Comparison of ENCODE assay signal across 17 cellular contexts in the genomic region with DNA sequence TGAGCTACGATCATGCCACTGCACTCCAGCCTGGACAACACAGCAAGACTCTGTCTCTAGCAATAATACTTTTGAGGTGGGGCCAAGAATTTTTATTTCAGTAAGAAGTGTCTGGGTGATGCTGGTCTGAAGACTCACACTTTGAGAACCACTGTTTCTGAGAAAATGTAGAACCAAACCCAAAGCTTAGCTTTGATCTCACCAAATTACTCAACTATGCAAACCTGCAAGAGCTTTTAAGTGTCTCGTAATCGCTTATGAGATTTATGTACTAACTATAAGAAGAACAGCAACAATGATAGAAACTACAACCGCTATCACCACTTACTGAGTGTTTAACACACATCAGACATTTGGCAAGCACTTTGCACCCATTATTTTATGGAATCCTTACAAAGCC. TPM values are rescaled to one million over a fixed set of nuclear protein-coding genes. Genes with fewer than 3 reads are reported as not detected.
DNase-seq lines count a peak whose midpoint lies in the region; ATAC-seq and TF ChIP-seq lines count a peak whose summit lies in the region.
"Had no signal": no experiment of that assay in that cellular context is flagged by ENCODE, and none has a peak within 500 bp of the region (broad histone marks: within the 10 kb centered on the region; RNA-seq: fewer than 3 reads in every experiment).

No MANE protein-coding gene starts in this region.

- H3K79me2 ChIP-seq in OCI-LY1 (ENCODE audit: insufficient read depth, low read length) = peaks cover 89% of the 10 kb centered on the region

- H3K27ac ChIP-seq in OCI-LY1 (ENCODE audit: low read depth, low read length, poor library complexity, severe bottlenecking) (peak overlapping the region; percentile 87), left ventricle myocardium inferior (replicated peaks) (no peak overlapping the region)
- H3K27ac ChIP-seq: transverse colon had no signal

- TF ChIP-seq CTCF in OCI-LY1 (IDR thresholded peaks at IDR 0.05; ENCODE audit: low read length) (no peak), left ventricle myocardium inferior (IDR thresholded peaks at IDR 0.05; ENCODE audit: borderline replicate concordance) (no peak)

- H3K36me3 Mint-ChIP-seq in activated T-cell treated with anti-CD3 and anti-CD28 coated beads, Interleukin-2, amount 50 U/mL, for 72 hours (ENCODE audit: insufficient read depth in 2 of 2) = peaks cover 8 to 20% of the 10 kb centered on the region in 2 donors
- H3K36me3 Mint-ChIP-seq in activated naive CD8-positive, alpha-beta T cell treated with anti-CD3 and anti-CD28 coated beads, Interleukin-2, amount 50 U/mL, for 24 hours (ENCODE audit: low read depth) = peaks cover 47% of the 10 kb centered on the region

- H4K20me1 ChIP-seq in OCI-LY1 (ENCODE audit: insufficient read depth, low read length) = no peaks in the 10 kb centered on the region

- no peaks in the 10 kb centered on the region for H3K27me3 Mint-ChIP-seq in activated T-cell treated with anti-CD3 and anti-CD28 coated beads, Interleukin-2, amount 50 U/mL, for 72 hours (ENCODE audit: low read depth)
- H3K27me3 Mint-ChIP-seq in activated naive CD8-positive, alpha-beta T cell treated with anti-CD3 and anti-CD28 coated beads, Interleukin-2, amount 50 U/mL, for 24 hours = no peaks in the 10 kb centered on the region
- H3K27me3 Mint-ChIP-seq in stimulated activated naive CD8-positive, alpha-beta T cell treated with anti-CD3 and anti-CD28 coated beads, Interleukin-15, amount 100 ng/mL, for 72 hours = no peaks in the 10 kb centered on the region

- H2AFZ ChIP-seq in OCI-LY1 (ENCODE audit: low read length) = no peak overlapping the region

- intact Hi-C loops in left ventricle myocardium inferior (cut with micrococcal nuclease) = no loop called here

- ATAC-seq in activated T-cell treated with anti-CD3 and anti-CD28 coated beads, Interleukin-2, amount 50 U/mL, for 72 hours (replicated peaks in 1 of 2) = peak; percentile 87 to 90
- ATAC-seq in activated naive CD8-positive, alpha-beta T cell treated with anti-CD3 and anti-CD28 coated beads, Interleukin-2, amount 50 U/mL, for 24 hours = peak; percentile 30
- peak; percentile 83 for ATAC-seq in stimulated activated naive CD8-positive, alpha-beta T cell treated with anti-CD3 and anti-CD28 coated beads, Interleukin-15, amount 100 ng/mL, for 72 hours
- ATAC-seq: sciatic nerve had no signal

- no peaks in the 10 kb centered on the region for H3K9me2 ChIP-seq in OCI-LY1 (ENCODE audit: low read depth, low read length)

- peaks cover 87% of the 10 kb centered on the region for H3K4me1 ChIP-seq in OCI-LY1 (ENCODE audit: insufficient read depth, low read length, severe bottlenecking)
- H3K4me1 ChIP-seq in left ventricle myocardium inferior = no peaks in the 10 kb centered on the region
- H3K4me1 ChIP-seq: transverse colon had no signal

- H3F3A ChIP-seq in OCI-LY1 (ENCODE audit: insufficient read depth, low read length) = 0 out of 2 replicates have a peak, but pooled peaks cover 8% of the 10 kb centered on the region

- H3K4me3 ChIP-seq in OCI-LY1 (ENCODE audit: low read depth, low read length, poor library complexity, severe bottlenecking) (no peak overlapping the region), left ventricle myocardium inferior (no peak overlapping the region)
- H3K4me3 ChIP-seq: transverse colon had no signal

- no peaks in the 10 kb centered on the region for H3K9me3 ChIP-seq in OCI-LY1 (ENCODE audit: low read length)
- H3K9me3 ChIP-seq in left ventricle myocardium inferior (replicated peaks) = no peaks in the 10 kb centered on the region
- H3K9me3 ChIP-seq: transverse colon had no signal

- DNase-seq in activated T-cell treated with anti-CD3 and anti-CD28 coated beads, Interleukin-2, amount 50 U/mL, for 72 hours = no peak
- DNase-seq in activated T-cell treated with anti-CD3 and anti-CD28 coated beads, Interleukin-2, amount 50 U/mL, for 1 hour = no peak
- no peak for DNase-seq in activated naive CD8-positive, alpha-beta T cell treated with anti-CD3 and anti-CD28 coated beads, Interleukin-2, amount 50 U/mL, for 24 hours
- DNase-seq in stimulated activated naive CD8-positive, alpha-beta T cell treated with anti-CD3 and anti-CD28 coated beads, Interleukin-15, amount 100 ng/mL, for 72 hours = no peak
- no peak for DNase-seq in left ventricle myocardium inferior
- no peak for DNase-seq in DMS79 treated with DMSO at 0.1 percent for 48 hours (lab: John Stamatoyannopoulos, UW)
- DNase-seq in DMS53 treated with DMSO at 0.1 percent for 48 hours (lab: John Stamatoyannopoulos, UW; ENCODE audit: unreplicated experiment) = no peak
- DNase-seq: GOT3; MV-4-11; NK-92 treated with Interleukin-12 subunit alpha and Interleukin-12 subunit beta, amount 100 ng/mL, for 24 hours; occipital lobe; SIG-M5; stimulated activated CD8-positive, alpha-beta memory T cell treated with anti-CD3 and anti-CD28 coated beads, Interleukin-4, amount 100 ng/mL, for 48 hours; transverse colon had no signal

- H3K36me3 ChIP-seq in OCI-LY1 (ENCODE audit: insufficient read depth, low read length) = peaks cover 56% of the 10 kb centered on the region
- no peaks in the 10 kb centered on the region for H3K36me3 ChIP-seq in left ventricle myocardium inferior
- H3K36me3 ChIP-seq: transverse colon had no signal

- peaks cover 93% of the 10 kb centered on the region for H3K4me1 Mint-ChIP-seq in activated T-cell treated with anti-CD3 and anti-CD28 coated beads, Interleukin-2, amount 50 U/mL, for 72 hours (ENCODE audit: low read depth)
- peaks cover 95% of the 10 kb centered on the region for H3K4me1 Mint-ChIP-seq in activated naive CD8-positive, alpha-beta T cell treated with anti-CD3 and anti-CD28 coated beads, Interleukin-2, amount 50 U/mL, for 24 hours
- peaks cover 97% of the 10 kb centered on the region for H3K4me1 Mint-ChIP-seq in stimulated activated naive CD8-positive, alpha-beta T cell treated with anti-CD3 and anti-CD28 coated beads, Interleukin-15, amount 100 ng/mL, for 72 hours

- H3K27ac Mint-ChIP-seq in activated T-cell treated with anti-CD3 and anti-CD28 coated beads, Interleukin-2, amount 50 U/mL, for 72 hours = peak overlapping the region; percentile 66
- peak overlapping the region; percentile 33 for H3K27ac Mint-ChIP-seq in activated naive CD8-positive, alpha-beta T cell treated with anti-CD3 and anti-CD28 coated beads, Interleukin-2, amount 50 U/mL, for 24 hours
- peak overlapping the region; percentile 19 to 63 for H3K27ac Mint-ChIP-seq in stimulated activated naive CD8-positive, alpha-beta T cell treated with anti-CD3 and anti-CD28 coated beads, Interleukin-15, amount 100 ng/mL, for 72 hours

- peak overlapping the region; percentile 6; the same call in 1 of the 2 replicates for H3K9ac ChIP-seq in OCI-LY1 (ENCODE audit: low read length)

- no peaks in the 10 kb centered on the region for H3K9me3 Mint-ChIP-seq in activated T-cell treated with anti-CD3 and anti-CD28 coated beads, Interleukin-2, amount 50 U/mL, for 72 hours
- no peaks in the 10 kb centered on the region for H3K9me3 Mint-ChIP-seq in activated naive CD8-positive, alpha-beta T cell treated with anti-CD3 and anti-CD28 coated beads, Interleukin-2, amount 50 U/mL, for 24 hours
- H3K9me3 Mint-ChIP-seq in stimulated activated naive CD8-positive, alpha-beta T cell treated with anti-CD3 and anti-CD28 coated beads, Interleukin-15, amount 100 ng/mL, for 72 hours = no peaks in the 10 kb centered on the region

- H3K27me3 ChIP-seq in OCI-LY1 (ENCODE audit: insufficient read depth, low read length) (no peaks in the 10 kb centered on the region), left ventricle myocardium inferior (ENCODE audit: low read depth) (no peaks in the 10 kb centered on the region)
- H3K27me3 ChIP-seq: transverse colon had no signal

- H3K4me2 ChIP-seq in OCI-LY1 (ENCODE audit: low read length) = peak overlapping the region; percentile 24; the same call in 1 of the 2 replicates

- peak overlapping the region; percentile 47 to 76 for H3K4me3 Mint-ChIP-seq in activated T-cell treated with anti-CD3 and anti-CD28 coated beads, Interleukin-2, amount 50 U/mL, for 72 hours
- H3K4me3 Mint-ChIP-seq in activated naive CD8-positive, alpha-beta T cell treated with anti-CD3 and anti-CD28 coated beads, Interleukin-2, amount 50 U/mL, for 24 hours = no peak overlapping the region
- H3K4me3 Mint-ChIP-seq in stimulated activated naive CD8-positive, alpha-beta T cell treated with anti-CD3 and anti-CD28 coated beads, Interleukin-15, amount 100 ng/mL, for 72 hours = peak overlapping the region; percentile 26 to 66

RNA-seq across cellular contexts. Expression of gene APBB1IP, which starts 29.5 kb away (rescaled TPM):
- 10 to 100 TPM; 44.1 to 49.7 TPM for total RNA-seq in activated T-cell treated with anti-CD3 and anti-CD28 coated beads, Interleukin-2, amount 50 U/mL, for 72 hours
- 2.6 TPM for total RNA-seq in left ventricle myocardium inferior
- total RNA-seq: endothelial cell of umbilical vein had no signal

Comparison
In these comparisons a context has a peak if more than half of its experiments do, and no peak if none do; other contexts are left out.
1. ATAC-seq: peak in every context shown above with its lines; median percentile 88 in activated T-cell treated with anti-CD3 and anti-CD28 coated beads, Interleukin-2, amount 50 U/mL, for 72 hours; 83 in stimulated activated naive CD8-positive, alpha-beta T cell treated with anti-CD3 and anti-CD28 coated beads, Interleukin-15, amount 100 ng/mL, for 72 hours; 30 in activated naive CD8-positive, alpha-beta T cell treated with anti-CD3 and anti-CD28 coated beads, Interleukin-2, amount 50 U/mL, for 24 hours.
2. RNA of gene APBB1IP, which starts 29.5 kb away (total RNA-seq): 44.1 to 49.7 TPM in activated T-cell treated with anti-CD3 and anti-CD28 coated beads, Interleukin-2, amount 50 U/mL, for 72 hours; 2.6 TPM in left ventricle myocardium inferior (single experiment); every median in the first group is over 10 times any median in the second.
3. Peak in every context shown above with its lines, with median percentiles within 50 percentile points of each other: H3K27ac Mint-ChIP-seq.